In genomic region chr7:135274495-135275268, GRCh38 we compare ENCODE assay signal across 9 cellular contexts. TPM values are rescaled to one million over a fixed set of nuclear protein-coding genes. Genes with fewer than 3 reads are reported as not detected.
DNase-seq lines count a peak whose midpoint lies in the region; ATAC-seq, FAIRE-seq and TF ChIP-seq lines count a peak whose summit lies in the region.
"Had no signal": no experiment of that assay in that cellular context is flagged by ENCODE, and none has a peak within 500 bp of the region (broad histone marks: within the 10 kb centered on the region; RNA-seq: fewer than 3 reads in every experiment).

No MANE protein-coding gene starts in this region.

- H4K20me1 ChIP-seq in osteoblast (ENCODE audit: insufficient read depth, low read length), result no peaks in the 10 kb centered on the region

- H3K4me1 ChIP-seq in foreskin keratinocyte, result no peaks in the 10 kb centered on the region
- no peaks in the 10 kb centered on the region for H3K4me1 ChIP-seq in osteoblast (ENCODE audit: insufficient read depth, low read length)
- no peaks in the 10 kb centered on the region for H3K4me1 ChIP-seq in thyroid gland

- H3K27ac ChIP-seq in foreskin keratinocyte (no peak overlapping the region), osteoblast (ENCODE audit: low read depth, low read length) (no peak overlapping the region), thyroid gland (no peak overlapping the region)

- no peaks in the 10 kb centered on the region for H3K9me3 ChIP-seq in osteoblast (ENCODE audit: low read depth, low read length)
- H3K9me3 ChIP-seq in thyroid gland, result no peaks in the 10 kb centered on the region

- 41% methylated on average over 14 of the region's 14 CpGs for WGBS in thyroid gland, 2 donors

- H3K36me3 ChIP-seq in osteoblast (ENCODE audit: insufficient read depth, low read length) (no peaks in the 10 kb centered on the region), thyroid gland (no peaks in the 10 kb centered on the region)

- no peak overlapping the region for H3K27ac Mint-ChIP-seq in activated T-helper 1 cell treated with anti-CD3 and anti-CD28 coated beads, Interleukin-12 subunit alpha, Interleukin-12 subunit beta, Interleukin-2, Interleukin-4 antibody, amounts not matched to agents 30 ng/mL and 10 ng/mL and 1 ng/mL, durations not matched to agents 14 hours and 24 hours and 36 hours
- H3K27ac Mint-ChIP-seq: activated naive CD4-positive, alpha-beta T cell treated with anti-CD3 and anti-CD28 coated beads, Interleukin-2, amount 50 U/mL, for 24 hours had no signal

- TF ChIP-seq CTCF in D721Med (IDR thresholded peaks at IDR 0.05; ENCODE audit: insufficient read depth, missing control alignments) (peak; percentile 85), LNCaP clone FGC (IDR thresholded peaks at IDR 0.05; ENCODE audit: control insufficient read depth, extremely low read depth, insufficient read depth) (peak; percentile 87), foreskin keratinocyte (conservative IDR thresholded peaks at IDR 0.05) (peak; percentile 89), osteoblast (IDR thresholded peaks at IDR 0.05; ENCODE audit: extremely low read depth, low read depth, low read length) (peak; percentile 86), thyroid gland (IDR thresholded peaks at IDR 0.05) (peak; percentile 55 to 88 (median 70))

- no peak overlapping the region for H3K4me3 Mint-ChIP-seq in activated T-helper 1 cell treated with anti-CD3 and anti-CD28 coated beads, Interleukin-12 subunit alpha, Interleukin-12 subunit beta, Interleukin-2, Interleukin-4 antibody, amounts not matched to agents 30 ng/mL and 10 ng/mL and 1 ng/mL, durations not matched to agents 14 hours and 24 hours and 36 hours
- H3K4me3 Mint-ChIP-seq: activated naive CD4-positive, alpha-beta T cell treated with anti-CD3 and anti-CD28 coated beads, Interleukin-2, amount 50 U/mL, for 24 hours had no signal

- DNase-seq in D721Med (ENCODE audit: insufficient read length, low spot score) (peak; percentile 61), LNCaP clone FGC (ENCODE audit: low read depth) (peak; percentile 60), RPMI7951 (ENCODE audit: low read depth) (peak; percentile 66), foreskin keratinocyte (peak in 1 of 2 donors; percentile 47), osteoblast (ENCODE audit: insufficient read length, low spot score, missing footprints) (no peak), thyroid gland (peak; percentile 54 to 59)
- peak; percentile 57 for DNase-seq in activated T-helper 1 cell treated with anti-CD3 and anti-CD28 coated beads, Interleukin-12 subunit alpha, Interleukin-12 subunit beta, Interleukin-2, Interleukin-4 antibody, amounts not matched to agents 30 ng/mL and 10 ng/mL and 1 ng/mL, durations not matched to agents 14 hours and 24 hours and 36 hours (ENCODE audit: low spot score)

- H3K9me3 Mint-ChIP-seq in activated T-helper 1 cell treated with anti-CD3 and anti-CD28 coated beads, Interleukin-12 subunit alpha, Interleukin-12 subunit beta, Interleukin-2, Interleukin-4 antibody, amounts not matched to agents 30 ng/mL and 10 ng/mL and 1 ng/mL, durations not matched to agents 14 hours and 24 hours and 36 hours, result no peaks in the 10 kb centered on the region
- H3K9me3 Mint-ChIP-seq: activated naive CD4-positive, alpha-beta T cell treated with anti-CD3 and anti-CD28 coated beads, Interleukin-2, amount 50 U/mL, for 24 hours had no signal

- no peaks in the 10 kb centered on the region for H3K79me2 ChIP-seq in osteoblast (ENCODE audit: insufficient read depth, low read length)

- H2AFZ ChIP-seq in osteoblast (ENCODE audit: low read length), result no peak overlapping the region

- no peaks in the 10 kb centered on the region for H3K36me3 Mint-ChIP-seq in activated T-helper 1 cell treated with anti-CD3 and anti-CD28 coated beads, Interleukin-12 subunit alpha, Interleukin-12 subunit beta, Interleukin-2, Interleukin-4 antibody, amounts not matched to agents 30 ng/mL and 10 ng/mL and 1 ng/mL, durations not matched to agents 14 hours and 24 hours and 36 hours (ENCODE audit: low read depth)
- H3K36me3 Mint-ChIP-seq: activated naive CD4-positive, alpha-beta T cell treated with anti-CD3 and anti-CD28 coated beads, Interleukin-2, amount 50 U/mL, for 24 hours had no signal

- no peak for FAIRE-seq in D721Med (lab: Jason Lieb, UNC)

- intact Hi-C loops in activated T-helper 1 cell treated with anti-CD3 and anti-CD28 coated beads, Interleukin-12 subunit alpha, Interleukin-12 subunit beta, Interleukin-2, Interleukin-4 antibody, amounts not matched to agents 30 ng/mL and 10 ng/mL and 1 ng/mL, durations not matched to agents 14 hours and 24 hours and 36 hours (cut with micrococcal nuclease), result loop anchor here (1.0 to 10.0 kb wide), 4 partner anchors 61 to 710 kb away; no protein-coding TSS in a partner anchor
- intact Hi-C loops in thyroid gland (cut with DNase I), result no loop called here

- H3K27me3 ChIP-seq in foreskin keratinocyte (no peaks in the 10 kb centered on the region), osteoblast (ENCODE audit: insufficient read depth, low read length) (peaks cover 4% of the 10 kb centered on the region), thyroid gland (no peaks in the 10 kb centered on the region)

- TF ChIP-seq POLR2A in thyroid gland (IDR thresholded peaks at IDR 0.05), result no peak

- H3K4me3 ChIP-seq in LNCaP clone FGC (ENCODE audit: low read depth, low read length) (no peak overlapping the region), osteoblast (ENCODE audit: insufficient read depth, low read length) (no peak overlapping the region), thyroid gland (replicated peaks in 1 of 3) (no peak overlapping the region)

- H3K27me3 Mint-ChIP-seq in activated T-helper 1 cell treated with anti-CD3 and anti-CD28 coated beads, Interleukin-12 subunit alpha, Interleukin-12 subunit beta, Interleukin-2, Interleukin-4 antibody, amounts not matched to agents 30 ng/mL and 10 ng/mL and 1 ng/mL, durations not matched to agents 14 hours and 24 hours and 36 hours (ENCODE audit: insufficient read depth), result peaks cover 2% of the 10 kb centered on the region
- H3K27me3 Mint-ChIP-seq: activated naive CD4-positive, alpha-beta T cell treated with anti-CD3 and anti-CD28 coated beads, Interleukin-2, amount 50 U/mL, for 24 hours had no signal

- H3K4me2 ChIP-seq in osteoblast (ENCODE audit: insufficient read depth, low read length), result no peak overlapping the region

- H3K4me1 Mint-ChIP-seq in activated T-helper 1 cell treated with anti-CD3 and anti-CD28 coated beads, Interleukin-12 subunit alpha, Interleukin-12 subunit beta, Interleukin-2, Interleukin-4 antibody, amounts not matched to agents 30 ng/mL and 10 ng/mL and 1 ng/mL, durations not matched to agents 14 hours and 24 hours and 36 hours (ENCODE audit: low read depth), result no peaks in the 10 kb centered on the region

- ATAC-seq in GM21526 (IDR thresholded peaks at IDR 0.05; ENCODE audit: low FRiP score, unreplicated experiment), result peak; percentile 80
- ATAC-seq in foreskin keratinocyte, result peak; percentile 82

RNA-seq across cellular contexts. Expression of gene STRA8, which starts 41.0 kb away (rescaled TPM):
- total RNA-seq in RPMI7951 (2014; rRNA removed; shearing (Covaris generic)), result not detected in 2 replicates
- not detected in 2 replicates for total RNA-seq in activated T-helper 1 cell treated with anti-CD3 and anti-CD28 coated beads, Interleukin-12 subunit alpha, Interleukin-12 subunit beta, Interleukin-2, Interleukin-4 antibody, amounts not matched to agents 30 ng/mL and 10 ng/mL and 1 ng/mL, durations not matched to agents 14 hours and 24 hours and 36 hours
- not detected in 2 replicates for total RNA-seq in foreskin keratinocyte
- not detected in 2 replicates for polyA plus RNA-seq in foreskin keratinocyte
- not detected in 2 replicates for total RNA-seq in osteoblast
- not detected for total RNA-seq in thyroid gland
